ENCODE assay signal across 23 cellular contexts in the genomic region with DNA sequence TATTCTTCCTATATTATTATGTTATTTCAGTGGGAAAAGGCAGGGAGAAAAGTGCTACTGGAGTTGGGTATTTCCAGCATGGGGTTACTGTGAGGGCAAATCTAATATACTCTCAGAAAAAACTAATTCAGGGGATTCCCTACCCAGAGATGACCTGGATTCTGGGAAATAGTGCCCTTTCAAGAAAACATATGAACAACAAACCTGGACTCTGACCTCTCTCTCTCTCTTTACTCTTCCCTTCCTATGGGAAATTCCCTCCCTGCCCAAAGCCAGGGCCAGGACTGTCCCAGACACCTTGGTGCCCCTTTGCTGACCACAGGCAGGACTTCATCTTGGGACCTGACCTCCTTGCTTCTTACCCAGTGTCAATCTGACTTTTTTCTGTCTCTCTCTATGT. TPM values are rescaled to one million over a fixed set of nuclear protein-coding genes. Genes with fewer than 3 reads are reported as not detected.
DNase-seq lines count a peak whose midpoint lies in the region; ATAC-seq, FAIRE-seq and TF ChIP-seq lines count a peak whose summit lies in the region.
"Had no signal": no experiment of that assay in that cellular context is flagged by ENCODE, and none has a peak within 500 bp of the region (broad histone marks: within the 10 kb centered on the region; RNA-seq: fewer than 3 reads in every experiment).

No MANE protein-coding gene starts in this region.

- ATAC-seq in GM12878: peak; percentile 16; the same call in 2 of the 3 replicates
- peak; percentile 48; the same call in 2 of the 3 replicates for ATAC-seq in HepG2
- no peak for ATAC-seq in HG03139 (IDR thresholded peaks at IDR 0.05; ENCODE audit: unreplicated experiment)

- H3K27me3 Mint-ChIP-seq in Caco-2 (ENCODE audit: insufficient read depth, unreplicated experiment) (no peaks in the 10 kb centered on the region), Calu3 (ENCODE audit: unreplicated experiment) (no peaks in the 10 kb centered on the region)

- H3K4me3 Mint-ChIP-seq in Caco-2 (ENCODE audit: unreplicated experiment): no peak overlapping the region
- H3K4me3 Mint-ChIP-seq in Calu3 (ENCODE audit: low read depth, unreplicated experiment): no peak overlapping the region

- H3K27ac Mint-ChIP-seq in Caco-2 (ENCODE audit: unreplicated experiment): peak overlapping the region; percentile 11
- peak overlapping the region; percentile 28 for H3K27ac Mint-ChIP-seq in Calu3 (ENCODE audit: unreplicated experiment)

- no peak overlapping the region for H2AK5ac ChIP-seq in trophoblast cell (ENCODE audit: low read length)

- no peak overlapping the region for H3K4me2 ChIP-seq in GM12878 (ENCODE audit: control insufficient read depth, insufficient read depth)
- peak overlapping the region; percentile 67 for H3K4me2 ChIP-seq in HepG2 (ENCODE audit: low read depth, low read length)
- no peak overlapping the region for H3K4me2 ChIP-seq in trophoblast cell (ENCODE audit: low read length)

- CTCF ChIA-PET in Caco-2 (lab: Charles Lee) (no interaction called here), Calu3 (lab: Charles Lee) (interaction anchor here (0.6 kb wide), 1 partner anchor 178 kb away, joined by 4 read pairs; no protein-coding TSS in a partner anchor), GM12878 (lab: Yijun Ruan, JAX) (interaction anchor here (0.8 to 1.3 kb wide), 2 partner anchors 13 to 29 kb away, joined by 3 read pairs; no protein-coding TSS in a partner anchor), HepG2 (lab: Yijun Ruan, JAX; ENCODE audit: low intra/inter-chr PET ratio, low total read pairs) (no interaction called here)

- H3K4me3 ChIP-seq in Caco-2 (ENCODE audit: low read depth, low read length) (no peak overlapping the region), GM12878 (no peak overlapping the region), HepG2 (replicated peaks in 1 of 3; ENCODE audit: insufficient read depth in 1 of 3, low read depth in 2 of 3, low read length in 3 of 3) (no peak overlapping the region), trophoblast cell (ENCODE audit: low read depth, low read length) (no peak overlapping the region)

- H2BK12ac ChIP-seq in trophoblast cell (ENCODE audit: low read length): no peak overlapping the region

- no peak overlapping the region for H4K8ac ChIP-seq in trophoblast cell (ENCODE audit: low read depth, low read length)

- FAIRE-seq in GM12878 (lab: Jason Lieb, UNC) (no peak), HepG2 (lab: Jason Lieb, UNC) (no peak)
- FAIRE-seq: G401.6 had no signal

- in situ Hi-C loops in GM12878 (cut with MboI): no loop called here
- in situ Hi-C loops in HepG2 (cut with HindIII; ENCODE audit: extremely low pct_ligation_motif_present, low pct_unique_long_range_greater_than_20kb): no loop called here

- no peaks in the 10 kb centered on the region for H4K20me1 ChIP-seq in GM12878 (ENCODE audit: control insufficient read depth, insufficient read depth)
- H4K20me1 ChIP-seq in HepG2 (ENCODE audit: insufficient read depth, low read length): no peaks in the 10 kb centered on the region

- H2BK120ac ChIP-seq in trophoblast cell (ENCODE audit: insufficient read depth, low read length, poor library complexity): no peak overlapping the region

- H3K9ac ChIP-seq in GM12878 (ENCODE audit: control insufficient read depth, insufficient read depth, low read length) (no peak overlapping the region), HepG2 (ENCODE audit: insufficient read depth, low read depth, low read length) (no peak overlapping the region), trophoblast cell (ENCODE audit: low read length) (no peak overlapping the region)

- no peak overlapping the region for H3K23ac ChIP-seq in trophoblast cell (ENCODE audit: low read length)

- no peak overlapping the region for H3K4ac ChIP-seq in trophoblast cell (ENCODE audit: low read depth, low read length)

- H3K14ac ChIP-seq in trophoblast cell (ENCODE audit: low read length): no peak overlapping the region

- H2AFZ ChIP-seq in GM12878 (ENCODE audit: control insufficient read depth, low read depth, low read length) (no peak overlapping the region), HepG2 (ENCODE audit: low read length) (no peak overlapping the region), trophoblast cell (ENCODE audit: insufficient read depth, low read length, poor library complexity) (no peak overlapping the region)

- no TSS peak for BruUV-seq in Caco-2 (replicated peaks; lab: Mats Ljungman, UMichigan)
- BruUV-seq in Calu3 (replicated peaks; lab: Mats Ljungman, UMichigan): no TSS peak
- BruUV-seq in GM12878 (replicated peaks; lab: Mats Ljungman, UMichigan): no TSS peak
- no TSS peak for BruUV-seq in HepG2 (replicated peaks; lab: Mats Ljungman, UMichigan)

- H3K27me3 ChIP-seq in Caco-2 (replicated peaks; ENCODE audit: control insufficient read depth, insufficient read depth, low read length): no peaks in the 10 kb centered on the region
- H3K27me3 ChIP-seq in GM12878 (replicated peaks in 1 of 2; ENCODE audit: control insufficient read depth in 2 of 2, insufficient read depth in 2 of 2, low read length in 1 of 2): no peaks in the 10 kb centered on the region
- H3K27me3 ChIP-seq in HepG2 (ENCODE audit: control insufficient read depth in 1 of 2, insufficient read depth in 2 of 2, low read length in 2 of 2): no peaks in the 10 kb centered on the region
- no peaks in the 10 kb centered on the region for H3K27me3 ChIP-seq in trophoblast cell (ENCODE audit: insufficient read depth, low read length)

- TF ChIP-seq RAD21 in GM12878 (IDR thresholded peaks at IDR 0.05; ENCODE audit: insufficient read depth, low read depth, low read length) (no peak), HepG2 (CRISPR knock-in tag; IDR thresholded peaks at IDR 0.05) (no peak)

- H3K18ac ChIP-seq in trophoblast cell (ENCODE audit: low read length): no peak overlapping the region

- H3K4me1 Mint-ChIP-seq in Caco-2 (ENCODE audit: low read depth, unreplicated experiment) (peaks cover 21% of the 10 kb centered on the region), Calu3 (ENCODE audit: low read depth, unreplicated experiment) (peaks cover 37% of the 10 kb centered on the region)

- no peaks in the 10 kb centered on the region for H3K36me3 Mint-ChIP-seq in Caco-2 (ENCODE audit: insufficient read depth, unreplicated experiment)
- H3K36me3 Mint-ChIP-seq in Calu3 (ENCODE audit: insufficient read depth, unreplicated experiment): peaks cover 10% of the 10 kb centered on the region

- TF ChIP-seq EP300 in GM12878 (IDR thresholded peaks at IDR 0.05; ENCODE audit: borderline replicate concordance in 1 of 2, control insufficient read depth in 1 of 2, low read depth in 2 of 2, low read length in 2 of 2) (no peak), HepG2 (IDR thresholded peaks at IDR 0.05; ENCODE audit: low read depth in 2 of 2, low read length in 2 of 2) (0 out of 4 replicates have a peak, but pooled peaks of 1 of the 2 experiments have one; percentile 34), HepG2 (CRISPR knock-in tag; IDR thresholded peaks at IDR 0.05; ENCODE audit: borderline replicate concordance) (peak; percentile 29; the same call in 1 of the 2 replicates)

- H4K12ac ChIP-seq in trophoblast cell (ENCODE audit: low read depth, low read length): no peak overlapping the region

- H3K9me3 ChIP-seq in Caco-2 (no peaks in the 10 kb centered on the region), GM12878 (replicated peaks; ENCODE audit: control insufficient read depth, insufficient read depth, low read length) (no peaks in the 10 kb centered on the region), HepG2 (ENCODE audit: low read length) (no peaks in the 10 kb centered on the region), trophoblast cell (ENCODE audit: insufficient read depth, low read depth, low read length) (peaks cover 2% of the 10 kb centered on the region)
- H3K9me3 ChIP-seq: BE2C had no signal

- intact Hi-C loops in Caco-2 (cut with micrococcal nuclease; ENCODE audit: unreplicated experiment) (no loop called here), Calu3 (cut with micrococcal nuclease; ENCODE audit: unreplicated experiment) (loop anchor here (10.0 kb wide), 1 partner anchor 96 kb away; no protein-coding TSS in a partner anchor), GM12878 (cut with micrococcal nuclease; ENCODE audit: unreplicated experiment) (no loop called here), HepG2 (cut with micrococcal nuclease; ENCODE audit: unreplicated experiment) (no loop called here)

- RAD21 ChIA-PET in GM12878 (lab: Charles Lee; ENCODE audit: unreplicated experiment): no interaction called here

- H3K79me1 ChIP-seq in trophoblast cell (ENCODE audit: low read length): no peaks in the 10 kb centered on the region

- DNase-seq in Caco-2 (no peak), Calu3 (peak; percentile 15), GM12878 (ENCODE audit: low read depth, low spot score) (no peak), HepG2 (ENCODE audit: low spot score) (peak; percentile 43), trophoblast cell (no peak), DMS79 (lab: John Stamatoyannopoulos, UW) (no peak)
- DNase-seq: BE2C, DMS 273 treated with DMSO at 0.1 percent for 48 hours, Kasumi-1, NCI-H1417, NCI-H1694 treated with DMSO at 0.1 percent for 48 hours, NCI-H2081 treated with DMSO at 0.1 percent for 48 hours, NCI-H2171 treated with DMSO at 0.1 percent for 48 hours, NCI-H524 treated with DMSO at 0.1 percent for 48 hours, NCI-H82, OCI-M1, Right ventricle myocardium superior had no signal

- no peak for TF ChIP-seq CTCF in Caco-2 (IDR thresholded peaks at IDR 0.05; ENCODE audit: insufficient read depth in 1 of 2, low read depth in 1 of 2, low read length in 1 of 2, severe bottlenecking in 1 of 2, unreplicated experiment in 1 of 2)
- TF ChIP-seq CTCF in Calu3 (IDR thresholded peaks at IDR 0.05; ENCODE audit: unreplicated experiment): no peak
- TF ChIP-seq CTCF in GM12878 (IDR thresholded peaks at IDR 0.05 in 2 of 3, conservative IDR thresholded peaks at IDR 0.05 in 1 of 3; ENCODE audit: control insufficient read depth in 2 of 3, extremely low read depth in 1 of 3, insufficient read depth in 1 of 3, low read depth in 3 of 3, low read length in 3 of 3): no peak
- TF ChIP-seq CTCF in HepG2 (CRISPR knock-in tag; IDR thresholded peaks at IDR 0.05): no peak

- SMC1A ChIA-PET in GM12878 (lab: Charles Lee; ENCODE audit: uncharacterized antibody, unreplicated experiment): no interaction called here

- H3K9me3 Mint-ChIP-seq in Caco-2 (ENCODE audit: unreplicated experiment) (peaks cover 18% of the 10 kb centered on the region), Calu3 (ENCODE audit: low read depth, unreplicated experiment) (peaks cover 14% of the 10 kb centered on the region)

- no peak overlapping the region for H4K91ac ChIP-seq in trophoblast cell (ENCODE audit: low read depth, low read length)

- TF ChIP-seq POLR2A in GM12878 (IDR thresholded peaks at IDR 0.05; ENCODE audit: low read depth, low read length): no peak
- no peak for TF ChIP-seq POLR2A in HepG2 (IDR thresholded peaks at IDR 0.05; ENCODE audit: insufficient read depth in 1 of 2, low read depth in 2 of 2, low read length in 2 of 2)

- H3K27ac ChIP-seq in GM12878 (ENCODE audit: control insufficient read depth, insufficient read depth): no peak overlapping the region
- H3K27ac ChIP-seq in HepG2 (ENCODE audit: extremely low read length, insufficient read depth, low read length): no peak overlapping the region
- H3K27ac ChIP-seq in trophoblast cell (ENCODE audit: low read depth, low read length): no peak overlapping the region

- H3K36me3 ChIP-seq in Caco-2 (ENCODE audit: control insufficient read depth, insufficient read depth, low read length) (no peaks in the 10 kb centered on the region), GM12878 (ENCODE audit: control insufficient read depth in 2 of 2, insufficient read depth in 2 of 2, low read length in 1 of 2) (no peaks in the 10 kb centered on the region), HepG2 (replicated peaks in 1 of 2; ENCODE audit: control insufficient read depth in 1 of 2, insufficient read depth in 2 of 2, low read length in 2 of 2) (no peaks in the 10 kb centered on the region), trophoblast cell (ENCODE audit: control insufficient read depth in 1 of 2, insufficient read depth in 2 of 2, low read length in 2 of 2) (no peaks in the 10 kb centered on the region)
- H3K36me3 ChIP-seq: BE2C had no signal

- no peaks in the 10 kb centered on the region for H3K79me2 ChIP-seq in GM12878 (ENCODE audit: control insufficient read depth, insufficient read depth, low read length)
- H3K79me2 ChIP-seq in HepG2 (ENCODE audit: insufficient read depth, low read length): no peaks in the 10 kb centered on the region
- H3K79me2 ChIP-seq in trophoblast cell (ENCODE audit: control insufficient read depth, insufficient read depth, low read length, poor library complexity): no peaks in the 10 kb centered on the region

- POLR2A ChIA-PET in Caco-2 (lab: Charles Lee): no interaction called here
- POLR2A ChIA-PET in GM12878 (lab: Charles Lee): no interaction called here
- POLR2A ChIA-PET in HepG2 (lab: Yijun Ruan, JAX): no interaction called here

- H3K4me1 ChIP-seq in Caco-2 (peaks cover 20% of the 10 kb centered on the region; the same call in 1 of the 2 replicates), GM12878 (ENCODE audit: control insufficient read depth, insufficient read depth, low read length) (0 out of 2 replicates have a peak, but pooled peaks cover 2% of the 10 kb centered on the region), HepG2 (ENCODE audit: insufficient read depth, low read length) (peaks cover 37% of the 10 kb centered on the region), trophoblast cell (ENCODE audit: control insufficient read depth in 1 of 2, insufficient read depth in 2 of 2, low read length in 2 of 2) (no peaks in the 10 kb centered on the region)
- H3K4me1 ChIP-seq: BE2C had no signal

- H2BK5ac ChIP-seq in trophoblast cell (ENCODE audit: low read depth, low read length, poor library complexity): no peak overlapping the region

RNA-seq across cellular contexts. Expression of gene UBD, which starts 1.6 kb away (rescaled TPM):
- total RNA-seq in Caco-2 (2022) (4.9 and 8.2 TPM in 2 replicates), Calu3 (2022) (74.0 and 82.8 TPM in 2 replicates), GM12878 (2014; rRNA removed) (31.8 and 40.4 TPM in 2 replicates), GM12878 (2014; rRNA removed; fragmentation: Illumina TruSeq; extraction: Trizol) (52.9 and 54.3 TPM in 2 replicates), GM12878 (2021) (23.4 and 24.6 TPM in 2 replicates), HepG2 (2016; rRNA removed; fragmentation: Illumina TruSeq; extraction: Trizol) (172 and 244 TPM in 2 replicates)
- 1.8 and 2.0 TPM in 2 replicates for total RNA-seq in GM12878 (2013; cell fraction: nucleolus; rRNA removed)
- 28.2 TPM for polyA plus RNA-seq in GM12878 (2011; ENCODE audit: low read depth)
- polyA plus RNA-seq in GM12878 (2011; rRNA removed) (101 and 121 TPM in 2 replicates), GM12878 (2014; fragmentation: Illumina TruSeq; extraction: Trizol) (51.0 and 68.3 TPM in 2 replicates), GM12878 (2014; fragmentation: Nextera tagmentation; extraction: Ambion mirVana) (10 to 100 TPM; 28.6 to 39.6 TPM), GM12878 (2014; rRNA removed) (35.6 and 42.5 TPM in 2 replicates), GM12878 (2016; fragmentation: Nextera tagmentation; extraction: Ambion mirVana) (10 to 100 TPM; 24.3 to 28.4 TPM), HepG2 (2011; rRNA removed) (13.9 and 26.9 TPM in 2 replicates)
- polyA plus RNA-seq in GM12878 (2011; cell fraction: cytosol; rRNA removed): 49.1 and 49.8 TPM in 2 replicates
- polyA plus RNA-seq in GM12878 (2011; cell fraction: nucleus; rRNA removed): 27.6 and 27.7 TPM in 2 replicates
- polyA plus RNA-seq in GM12878 (2012): 14.0 and 25.2 TPM in 2 replicates
- 30.5 and 35.5 TPM in 2 replicates for polyA minus RNA-seq in GM12878 (2011; rRNA and poly(A)+ RNA removed)
- 6.4 and 8.9 TPM in 2 replicates for polyA minus RNA-seq in GM12878 (2011; cell fraction: cytosol; rRNA and poly(A)+ RNA removed)
- polyA minus RNA-seq in GM12878 (2011; cell fraction: nucleus; rRNA and poly(A)+ RNA removed): 4.6 and 6.0 TPM in 2 replicates
- 61.1 and 70.9 TPM in 2 replicates for total RNA-seq in HepG2 (2016; cell fraction: cytosol; rRNA removed; fragmentation: Illumina TruSeq; extraction: Trizol; ENCODE audit: low read depth)
- 180 and 253 TPM in 2 replicates for total RNA-seq in HepG2 (2016; cell fraction: insoluble cytoplasmic fraction; rRNA removed; fragmentation: Illumina TruSeq; extraction: Trizol)
- 77.5 and 84.0 TPM in 2 replicates for total RNA-seq in HepG2 (2016; cell fraction: membrane; rRNA removed; fragmentation: Illumina TruSeq; extraction: Trizol)
- total RNA-seq in HepG2 (2016; cell fraction: nucleus; rRNA removed; fragmentation: Illumina TruSeq; extraction: Trizol): 58.7 and 62.9 TPM in 2 replicates
- polyA plus RNA-seq in HepG2 (2011; cell fraction: cytosol; rRNA removed): 8.2 and 29.2 TPM in 2 replicates
- polyA plus RNA-seq in HepG2 (2011; cell fraction: nucleus; rRNA removed): 3.6 and 8.6 TPM in 2 replicates
- 14.7 and 15.0 TPM in 2 replicates for polyA plus RNA-seq in HepG2 (2012)
- polyA plus RNA-seq in HepG2 (2016; cell fraction: cytosol; fragmentation: Illumina TruSeq; extraction: Trizol; ENCODE audit: low read depth): 50.4 and 50.5 TPM in 2 replicates
- polyA plus RNA-seq in HepG2 (2016; cell fraction: insoluble cytoplasmic fraction; fragmentation: Illumina TruSeq; extraction: Trizol; ENCODE audit: low read depth): 225 and 254 TPM in 2 replicates
- 55.5 and 59.5 TPM in 2 replicates for polyA plus RNA-seq in HepG2 (2016; cell fraction: membrane; fragmentation: Illumina TruSeq; extraction: Trizol; ENCODE audit: low read depth)
- polyA plus RNA-seq in HepG2 (2016; cell fraction: nucleus; fragmentation: Illumina TruSeq; extraction: Trizol; ENCODE audit: insufficient read depth, low read depth): 88.5 and 91.0 TPM in 2 replicates
- 2.8 TPM in 1 of 2 replicates, not detected in the other for polyA minus RNA-seq in HepG2 (2011; rRNA and poly(A)+ RNA removed; ENCODE audit: low replicate concordance)
- 1.6 and 12.1 TPM in 2 replicates for polyA minus RNA-seq in HepG2 (2011; cell fraction: cytosol; rRNA and poly(A)+ RNA removed)
- polyA minus RNA-seq in HepG2 (2011; cell fraction: nucleus; rRNA and poly(A)+ RNA removed): 4.6 and 10.8 TPM in 2 replicates
- polyA plus RNA-seq in trophoblast cell (2013): not detected in 2 replicates
- total RNA-seq: A673, MCF 10A had no signal

RNA-seq across cellular contexts. Expression of gene OR2H2, which starts 23.8 kb away (rescaled TPM):
- total RNA-seq in Caco-2 (2022): not detected in 2 replicates
- not detected in 2 replicates for total RNA-seq in Calu3 (2022)
- not detected in 2 replicates for total RNA-seq in GM12878 (2013; cell fraction: nucleolus; rRNA removed)
- total RNA-seq in GM12878 (2014; rRNA removed): not detected in 2 replicates
- not detected in 2 replicates for total RNA-seq in GM12878 (2014; rRNA removed; fragmentation: Illumina TruSeq; extraction: Trizol)
- not detected in 2 replicates for total RNA-seq in GM12878 (2021)
- polyA plus RNA-seq in GM12878 (2011; ENCODE audit: low read depth): not detected
- not detected in 2 replicates for polyA plus RNA-seq in GM12878 (2011; rRNA removed)
- polyA plus RNA-seq in GM12878 (2011; cell fraction: cytosol; rRNA removed): not detected in 2 replicates
- polyA plus RNA-seq in GM12878 (2011; cell fraction: nucleus; rRNA removed): not detected in 2 replicates
- polyA plus RNA-seq in GM12878 (2012): not detected in 2 replicates
- not detected in 2 replicates for polyA plus RNA-seq in GM12878 (2014; fragmentation: Illumina TruSeq; extraction: Trizol)
- not detected for polyA plus RNA-seq in GM12878 (2014; fragmentation: Nextera tagmentation; extraction: Ambion mirVana)
- not detected in 2 replicates for polyA plus RNA-seq in GM12878 (2014; rRNA removed)
- polyA plus RNA-seq in GM12878 (2016; fragmentation: Nextera tagmentation; extraction: Ambion mirVana): not detected
- polyA minus RNA-seq in GM12878 (2011; rRNA and poly(A)+ RNA removed): not detected in 2 replicates
- polyA minus RNA-seq in GM12878 (2011; cell fraction: cytosol; rRNA and poly(A)+ RNA removed): not detected in 2 replicates
- not detected in 2 replicates for polyA minus RNA-seq in GM12878 (2011; cell fraction: nucleus; rRNA and poly(A)+ RNA removed)
- total RNA-seq in HepG2 (2016; rRNA removed; fragmentation: Illumina TruSeq; extraction: Trizol): not detected in 2 replicates
- not detected in 2 replicates for total RNA-seq in HepG2 (2016; cell fraction: cytosol; rRNA removed; fragmentation: Illumina TruSeq; extraction: Trizol; ENCODE audit: low read depth)
- not detected in 2 replicates for total RNA-seq in HepG2 (2016; cell fraction: insoluble cytoplasmic fraction; rRNA removed; fragmentation: Illumina TruSeq; extraction: Trizol)
- total RNA-seq in HepG2 (2016; cell fraction: membrane; rRNA removed; fragmentation: Illumina TruSeq; extraction: Trizol): not detected in 2 replicates
- total RNA-seq in HepG2 (2016; cell fraction: nucleus; rRNA removed; fragmentation: Illumina TruSeq; extraction: Trizol): not detected in 2 replicates
- polyA plus RNA-seq in HepG2 (2011; rRNA removed): not detected in 2 replicates
- polyA plus RNA-seq in HepG2 (2011; cell fraction: cytosol; rRNA removed): not detected in 2 replicates
- polyA plus RNA-seq in HepG2 (2011; cell fraction: nucleus; rRNA removed): not detected in 2 replicates
- polyA plus RNA-seq in HepG2 (2012): not detected in 2 replicates
- not detected in 2 replicates for polyA plus RNA-seq in HepG2 (2016; cell fraction: cytosol; fragmentation: Illumina TruSeq; extraction: Trizol; ENCODE audit: low read depth)
- not detected in 2 replicates for polyA plus RNA-seq in HepG2 (2016; cell fraction: insoluble cytoplasmic fraction; fragmentation: Illumina TruSeq; extraction: Trizol; ENCODE audit: low read depth)
- not detected in 2 replicates for polyA plus RNA-seq in HepG2 (2016; cell fraction: membrane; fragmentation: Illumina TruSeq; extraction: Trizol; ENCODE audit: low read depth)
- not detected in 2 replicates for polyA plus RNA-seq in HepG2 (2016; cell fraction: nucleus; fragmentation: Illumina TruSeq; extraction: Trizol; ENCODE audit: insufficient read depth, low read depth)
- polyA minus RNA-seq in HepG2 (2011; rRNA and poly(A)+ RNA removed; ENCODE audit: low replicate concordance): not detected in 2 replicates
- not detected in 2 replicates for polyA minus RNA-seq in HepG2 (2011; cell fraction: cytosol; rRNA and poly(A)+ RNA removed)
- polyA minus RNA-seq in HepG2 (2011; cell fraction: nucleus; rRNA and poly(A)+ RNA removed): not detected in 2 replicates
- polyA plus RNA-seq in trophoblast cell (2013): not detected in 2 replicates
- total RNA-seq: A673, Daoy, H4, MCF 10A, Right ventricle myocardium superior had no signal

Comparison
In these comparisons a context has a peak if more than half of its experiments do, and no peak if none do; other contexts are left out.
1. DNase-seq: peak in Calu3 (single experiment) and HepG2 (single experiment); none in Caco-2 (0 of 2), GM12878 (single experiment), trophoblast cell (0 of 2) and DMS79 (single experiment).
2. CTCF ChIA-PET loops: an anchor here in Calu3 (0.6 kb wide) and GM12878 (0.8 to 1.3 kb wide); none called in Caco-2 and HepG2.